Comparison of ENCODE assay signal across 1 cellular context in genomic region chr7:100016209-100016901, GRCh38.
TF ChIP-seq lines count a peak whose summit lies in the region.

No MANE protein-coding gene starts in this region.

TF ChIP-seq in K562, 482 proteins besides CTCF, POLR2A, EP300 and RAD21:
- TF ChIP-seq CEBPB (tag; IDR thresholded peaks at IDR 0.05) = peak; percentile 24; the same call in 1 of the 2 replicates
- peak; percentile 25 for TF ChIP-seq TBP (optimal IDR thresholded peaks at IDR 0.05; ENCODE audit: low read depth, low read length)
- peak; percentile 65 for TF ChIP-seq CHD1 (IDR thresholded peaks at IDR 0.05; ENCODE audit: low read length)
- no peak for TF ChIP-seq UBTF (IDR thresholded peaks at IDR 0.05; ENCODE audit: borderline replicate concordance in 1 of 2, low read depth in 2 of 2, low read length in 2 of 2)
- peak; percentile 21; the same call in 1 of the 2 replicates for TF ChIP-seq DPF2 (IDR thresholded peaks at IDR 0.05)
- TF ChIP-seq, protein P1, sequence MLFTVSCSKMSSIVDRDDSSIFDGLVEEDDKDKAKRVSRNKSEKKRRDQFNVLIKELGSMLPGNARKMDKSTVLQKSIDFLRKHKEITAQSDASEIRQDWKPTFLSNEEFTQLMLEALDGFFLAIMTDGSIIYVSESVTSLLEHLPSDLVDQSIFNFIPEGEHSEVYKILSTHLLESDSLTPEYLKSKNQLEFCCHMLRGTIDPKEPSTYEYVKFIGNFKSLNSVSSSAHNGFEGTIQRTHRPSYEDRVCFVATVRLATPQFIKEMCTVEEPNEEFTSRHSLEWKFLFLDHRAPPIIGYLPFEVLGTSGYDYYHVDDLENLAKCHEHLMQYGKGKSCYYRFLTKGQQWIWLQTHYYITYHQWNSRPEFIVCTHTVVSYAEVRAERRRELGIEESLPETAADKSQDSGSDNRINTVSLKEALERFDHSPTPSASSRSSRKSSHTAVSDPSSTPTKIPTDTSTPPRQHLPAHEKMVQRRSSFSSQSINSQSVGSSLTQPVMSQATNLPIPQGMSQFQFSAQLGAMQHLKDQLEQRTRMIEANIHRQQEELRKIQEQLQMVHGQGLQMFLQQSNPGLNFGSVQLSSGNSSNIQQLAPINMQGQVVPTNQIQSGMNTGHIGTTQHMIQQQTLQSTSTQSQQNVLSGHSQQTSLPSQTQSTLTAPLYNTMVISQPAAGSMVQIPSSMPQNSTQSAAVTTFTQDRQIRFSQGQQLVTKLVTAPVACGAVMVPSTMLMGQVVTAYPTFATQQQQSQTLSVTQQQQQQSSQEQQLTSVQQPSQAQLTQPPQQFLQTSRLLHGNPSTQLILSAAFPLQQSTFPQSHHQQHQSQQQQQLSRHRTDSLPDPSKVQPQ (CRISPR knock-in tag; IDR thresholded peaks at IDR 0.05; ENCODE audit: borderline replicate concordance) = no peak
- TF ChIP-seq, protein P2, sequence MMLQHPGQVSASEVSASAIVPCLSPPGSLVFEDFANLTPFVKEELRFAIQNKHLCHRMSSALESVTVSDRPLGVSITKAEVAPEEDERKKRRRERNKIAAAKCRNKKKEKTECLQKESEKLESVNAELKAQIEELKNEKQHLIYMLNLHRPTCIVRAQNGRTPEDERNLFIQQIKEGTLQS (IDR thresholded peaks at IDR 0.05) = peak; percentile 73
- TF ChIP-seq, protein P2 (CRISPR knock-in tag; conservative IDR thresholded peaks at IDR 0.05) = no peak
- TF ChIP-seq, protein P3, sequence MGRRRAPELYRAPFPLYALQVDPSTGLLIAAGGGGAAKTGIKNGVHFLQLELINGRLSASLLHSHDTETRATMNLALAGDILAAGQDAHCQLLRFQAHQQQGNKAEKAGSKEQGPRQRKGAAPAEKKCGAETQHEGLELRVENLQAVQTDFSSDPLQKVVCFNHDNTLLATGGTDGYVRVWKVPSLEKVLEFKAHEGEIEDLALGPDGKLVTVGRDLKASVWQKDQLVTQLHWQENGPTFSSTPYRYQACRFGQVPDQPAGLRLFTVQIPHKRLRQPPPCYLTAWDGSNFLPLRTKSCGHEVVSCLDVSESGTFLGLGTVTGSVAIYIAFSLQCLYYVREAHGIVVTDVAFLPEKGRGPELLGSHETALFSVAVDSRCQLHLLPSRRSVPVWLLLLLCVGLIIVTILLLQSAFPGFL (CRISPR knock-in tag; IDR thresholded peaks at IDR 0.05) = 0 out of 2 replicates have a peak, but pooled peaks have one; percentile 39
- TF ChIP-seq RFX1 (IDR thresholded peaks at IDR 0.05) = 0 out of 2 replicates have a peak, but pooled peaks have one; percentile 7
